In the genomic region with DNA sequence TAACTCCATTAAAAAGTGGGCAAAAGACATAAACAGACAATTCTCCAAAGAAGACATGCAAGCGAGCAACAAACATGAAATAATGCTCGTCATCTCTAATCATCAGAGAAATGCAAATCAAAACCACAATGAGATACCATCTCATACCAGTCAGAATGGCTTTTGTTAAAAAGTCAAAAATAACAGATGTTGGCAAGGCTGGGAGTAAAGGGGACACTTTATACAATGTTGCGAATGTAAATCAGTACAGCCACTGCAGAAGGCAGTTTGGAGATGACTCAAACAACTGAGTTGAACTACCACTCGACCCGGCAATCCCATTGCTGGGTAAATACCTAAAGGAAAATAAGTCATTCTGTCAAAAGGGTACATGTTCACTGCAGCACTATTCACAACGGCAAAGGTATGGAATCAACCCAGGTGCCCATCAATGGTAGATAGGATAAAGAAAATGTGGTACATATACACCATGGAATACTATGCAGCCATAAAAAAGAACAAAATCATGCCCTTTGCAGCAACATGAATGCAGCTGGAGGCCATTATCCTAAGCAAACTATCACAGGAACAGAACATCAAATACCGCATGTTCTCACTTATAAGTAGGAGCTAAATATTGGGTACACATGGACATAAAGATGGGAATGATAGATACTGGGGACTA, we compare ENCODE assay signal across 10 cellular contexts. TPM values are rescaled to one million over a fixed set of nuclear protein-coding genes. Genes with fewer than 3 reads are reported as not detected.
DNase-seq lines count a peak whose midpoint lies in the region; ATAC-seq and TF ChIP-seq lines count a peak whose summit lies in the region.
"Had no signal": no experiment of that assay in that cellular context is flagged by ENCODE, and none has a peak within 500 bp of the region (broad histone marks: within the 10 kb centered on the region; RNA-seq: fewer than 3 reads in every experiment).

No MANE protein-coding gene starts in this region.

- peak overlapping the region; percentile 71 for H3K4me3 Mint-ChIP-seq in T-helper 2 cell treated with Interferon-gamma antibody and Interleukin-4, amounts not matched to agents 5 μg/mL and 100 μg/mL, for 36 hours

- peaks cover 16% of the 10 kb centered on the region for H3K9me3 Mint-ChIP-seq in T-helper 2 cell treated with Interferon-gamma antibody and Interleukin-4, amounts not matched to agents 5 μg/mL and 100 μg/mL, for 36 hours

- peaks cover 11% of the 10 kb centered on the region for H3K4me1 ChIP-seq in BLaER1
- peaks cover 6 to 12% (median 9%) of the 10 kb centered on the region in 4 donors for H3K4me1 ChIP-seq in upper lobe of left lung

- H4K20me1 ChIP-seq in BLaER1, result no peaks in the 10 kb centered on the region

- H3K9ac ChIP-seq in BLaER1, result no peak overlapping the region

- H3K27me3 ChIP-seq in BLaER1, result no peaks in the 10 kb centered on the region
- no peaks in the 10 kb centered on the region for H3K27me3 ChIP-seq in upper lobe of left lung

- peak; percentile 26 for DNase-seq in T-helper 2 cell treated with Interferon-gamma antibody and Interleukin-4, amounts not matched to agents 5 μg/mL and 100 μg/mL, for 36 hours (ENCODE audit: low spot score)
- DNase-seq in epithelial cell of prostate (ENCODE audit: low read depth, low spot score) (peak; percentile 24), upper lobe of left lung (no peak), lower leg skin (ENCODE audit: low spot score in 2 of 2) (no peak), amygdala (lab: John Stamatoyannopoulos, UW) (no peak)
- DNase-seq: DMS 273 treated with DMSO at 0.1 percent for 48 hours, NCI-H82 had no signal

- ATAC-seq in GM19463 (IDR thresholded peaks at IDR 0.05; ENCODE audit: unreplicated experiment), result peak; percentile 56
- ATAC-seq in upper lobe of left lung (ENCODE audit: low FRiP score in 2 of 2), result no peak
- no peak for ATAC-seq in HG03095 (IDR thresholded peaks at IDR 0.05; ENCODE audit: unreplicated experiment)

- H3K4me3 ChIP-seq in BLaER1, result no peak overlapping the region
- H3K4me3 ChIP-seq in upper lobe of left lung, result no peak overlapping the region
- H3K4me3 ChIP-seq in lower leg skin (ENCODE audit: low read depth, poor library complexity, severe bottlenecking), result no peak overlapping the region

- TF ChIP-seq POLR2A in upper lobe of left lung (IDR thresholded peaks at IDR 0.05) (no peak), lower leg skin (IDR thresholded peaks at IDR 0.05) (no peak)

- no peaks in the 10 kb centered on the region for H3K9me3 ChIP-seq in BLaER1
- H3K9me3 ChIP-seq in upper lobe of left lung, result no peaks in the 10 kb centered on the region

- peak overlapping the region; percentile 93 for H3K27ac Mint-ChIP-seq in T-helper 2 cell treated with Interferon-gamma antibody and Interleukin-4, amounts not matched to agents 5 μg/mL and 100 μg/mL, for 36 hours

- TF ChIP-seq EP300 in upper lobe of left lung (IDR thresholded peaks at IDR 0.05), result no peak

- no peak overlapping the region for H3K27ac ChIP-seq in BLaER1
- H3K27ac ChIP-seq in epithelial cell of prostate, result peak overlapping the region; percentile 92
- H3K27ac ChIP-seq in upper lobe of left lung, result peak overlapping the region in 2 of 4 donors; percentile 11 to 61

- peaks cover 14% of the 10 kb centered on the region for H3K36me3 Mint-ChIP-seq in T-helper 2 cell treated with Interferon-gamma antibody and Interleukin-4, amounts not matched to agents 5 μg/mL and 100 μg/mL, for 36 hours (ENCODE audit: low read depth)

- no peak for TF ChIP-seq CTCF in upper lobe of left lung (IDR thresholded peaks at IDR 0.05)
- no peak for TF ChIP-seq CTCF in lower leg skin (IDR thresholded peaks at IDR 0.05)

- peaks cover 49% of the 10 kb centered on the region for H3K4me1 Mint-ChIP-seq in T-helper 2 cell treated with Interferon-gamma antibody and Interleukin-4, amounts not matched to agents 5 μg/mL and 100 μg/mL, for 36 hours (ENCODE audit: low read depth)

- intact Hi-C loops in lower leg skin (cut with DNase I; ENCODE audit: low total_unique reads), result no loop called here

- H3K4me2 ChIP-seq in BLaER1, result peak overlapping the region; percentile 17; the same call in 1 of the 2 replicates

- no peaks in the 10 kb centered on the region for H3K36me3 ChIP-seq in BLaER1
- no peaks in the 10 kb centered on the region for H3K36me3 ChIP-seq in upper lobe of left lung

- peaks cover 5% of the 10 kb centered on the region for H3K27me3 Mint-ChIP-seq in T-helper 2 cell treated with Interferon-gamma antibody and Interleukin-4, amounts not matched to agents 5 μg/mL and 100 μg/mL, for 36 hours (ENCODE audit: low read depth)

- WGBS in upper lobe of left lung, 2 donors, result 69 to 79% methylated on average over 7 of the region's 7 CpGs
- WGBS in lower leg skin, 2 donors, result 67 to 72% methylated on average over 7 of the region's 7 CpGs

RNA-seq across cellular contexts. Expression of gene TSPAN2, which starts 25.9 kb away (rescaled TPM):
- total RNA-seq in upper lobe of left lung (10 to 100 TPM in 1 of 6 donors, 1 to 10 TPM in 5; 1.7 to 13.7 (median 4.5) TPM), lower leg skin (1 to 10 TPM in 2 of 4 donors, under 1 TPM in 2; 0.46 to 4.5 (median 2.2) TPM)

RNA-seq across cellular contexts. Expression of gene TSHB, which starts 33.7 kb away (rescaled TPM):
- total RNA-seq in upper lobe of left lung, result not detected
- not detected for total RNA-seq in lower leg skin

Comparison
In these comparisons a context has a peak if more than half of its experiments do, and no peak if none do; other contexts are left out.
1. DNase-seq: peak in T-helper 2 cell treated with Interferon-gamma antibody and Interleukin-4, amounts not matched to agents 5 μg/mL and 100 μg/mL, for 36 hours (single experiment) and epithelial cell of prostate (single experiment); none in upper lobe of left lung (0 of 2), lower leg skin (0 of 2) and amygdala (0 of 56).